In genomic region chr1:25803368-25803767, GRCh38 we compare ENCODE assay signal across 23 cellular contexts. TPM values are rescaled to one million over a fixed set of nuclear protein-coding genes. Genes with fewer than 3 reads are reported as not detected.
DNase-seq lines count a peak whose midpoint lies in the region; ATAC-seq, FAIRE-seq and TF ChIP-seq lines count a peak whose summit lies in the region.
"Had no signal": no experiment of that assay in that cellular context is flagged by ENCODE, and none has a peak within 500 bp of the region (broad histone marks: within the 10 kb centered on the region; RNA-seq: fewer than 3 reads in every experiment).

No MANE protein-coding gene starts in this region.

- H4K91ac ChIP-seq in mesenchymal stem cell (ENCODE audit: low read length): no peak overlapping the region

- peaks cover 10% of the 10 kb centered on the region for H3K36me3 Mint-ChIP-seq in Calu3 (ENCODE audit: insufficient read depth, unreplicated experiment)
- H3K36me3 Mint-ChIP-seq: IgD-negative memory B cell had no signal

- H3K27me3 Mint-ChIP-seq in Calu3 (ENCODE audit: unreplicated experiment): no peaks in the 10 kb centered on the region

- H2BK5ac ChIP-seq in mesenchymal stem cell (ENCODE audit: low read depth, low read length, poor library complexity, severe bottlenecking): no peak overlapping the region

- peaks cover 19% of the 10 kb centered on the region for H3K79me1 ChIP-seq in mesenchymal stem cell (replicated peaks; ENCODE audit: low read length, poor library complexity, severe bottlenecking)

- H3K4me1 ChIP-seq in HepG2 (ENCODE audit: insufficient read depth, low read length) (peaks cover 19% of the 10 kb centered on the region), right lobe of liver (peaks cover 0 to 4% (median 0%) of the 10 kb centered on the region in 4 donors), OCI-LY7 (ENCODE audit: insufficient read depth, low read length, poor library complexity, severe bottlenecking) (peaks cover 29% of the 10 kb centered on the region), mesenchymal stem cell (ENCODE audit: control insufficient read depth, insufficient read depth, low read depth, low read length) (peaks cover 22% of the 10 kb centered on the region), vagina (peaks cover 72% of the 10 kb centered on the region)

- H4K8ac ChIP-seq in mesenchymal stem cell (ENCODE audit: low read length): no peak overlapping the region

- WGBS in HepG2 (ENCODE audit: low lambda C conversion rate): 89% methylated on average over 1 of the region's 1 CpG
- WGBS in right lobe of liver (ENCODE audit: insufficient coverage, low coverage, low lambda C conversion rate, missing lambda C conversion rate): 60% methylated on average over 1 of the region's 1 CpG
- 93% methylated on average over 1 of the region's 1 CpG for WGBS in mesenchymal stem cell

- no peak overlapping the region for H3K4ac ChIP-seq in mesenchymal stem cell (ENCODE audit: low read depth in 1 of 2, low read length in 2 of 2)

- no peak overlapping the region for H3K4me3 Mint-ChIP-seq in Calu3 (ENCODE audit: low read depth, unreplicated experiment)

- H2AFZ ChIP-seq in HepG2 (ENCODE audit: low read length) (no peak overlapping the region), OCI-LY7 (ENCODE audit: low read length) (no peak overlapping the region), mesenchymal stem cell (ENCODE audit: low read depth, low read length) (no peak overlapping the region)

- H2BK12ac ChIP-seq in mesenchymal stem cell (ENCODE audit: low read length in 2 of 2): no peak overlapping the region

- H3K4me1 Mint-ChIP-seq in Calu3 (ENCODE audit: low read depth, unreplicated experiment): no peaks in the 10 kb centered on the region

- H3K27me3 ChIP-seq in HepG2 (ENCODE audit: control insufficient read depth in 1 of 2, insufficient read depth in 2 of 2, low read length in 2 of 2) (no peaks in the 10 kb centered on the region), right lobe of liver (no peaks in the 10 kb centered on the region), mesenchymal stem cell (ENCODE audit: control insufficient read depth in 1 of 2, insufficient read depth in 1 of 2, low read length in 2 of 2) (no peaks in the 10 kb centered on the region), vagina (no peaks in the 10 kb centered on the region)

- DNase-seq in HepG2 (ENCODE audit: low spot score) (no peak), right lobe of liver (no peak), OCI-LY7 (ENCODE audit: low spot score) (no peak), mesenchymal stem cell (no peak), vagina (ENCODE audit: extremely low spot score in 2 of 2) (no peak), Calu3 (no peak), GM13976 (ENCODE audit: low spot score) (no peak)
- DNase-seq: COR-L47, DMS 273 treated with DMSO at 0.1 percent for 48 hours, DND-41, GOT3, HCEC 1CT, NCI-H1092, NCI-H1436, NCI-H187 treated with DMSO at 0.1 percent for 48 hours, NCI-H2107, NCI-H446 treated with DMSO at 0.1 percent for 48 hours, PC-3, RPMI8226, SHP77 had no signal

- H3K36me3 ChIP-seq in HepG2 (replicated peaks in 1 of 2; ENCODE audit: control insufficient read depth in 1 of 2, insufficient read depth in 2 of 2, low read length in 2 of 2) (no peaks in the 10 kb centered on the region), right lobe of liver (no peaks in the 10 kb centered on the region), OCI-LY7 (ENCODE audit: insufficient read depth, low read length) (no peaks in the 10 kb centered on the region), mesenchymal stem cell (ENCODE audit: control insufficient read depth in 1 of 2, insufficient read depth in 2 of 2, low read depth in 1 of 2, low read length in 2 of 2) (peaks cover 30 to 35% of the 10 kb centered on the region in 2 experiments), vagina (no peaks in the 10 kb centered on the region)

- TF ChIP-seq CTCF in HepG2 (CRISPR knock-in tag; IDR thresholded peaks at IDR 0.05) (no peak), right lobe of liver (IDR thresholded peaks at IDR 0.05) (no peak), OCI-LY7 (conservative IDR thresholded peaks at IDR 0.05; ENCODE audit: low read length) (no peak), vagina (IDR thresholded peaks at IDR 0.05) (no peak), Calu3 (IDR thresholded peaks at IDR 0.05; ENCODE audit: unreplicated experiment) (no peak), GM13976 (IDR thresholded peaks at IDR 0.05; ENCODE audit: borderline replicate concordance, control extremely low read depth, extremely low read depth, insufficient read depth, missing control alignments) (no peak)

- H3K4me2 ChIP-seq in HepG2 (ENCODE audit: low read depth, low read length) (no peak overlapping the region), OCI-LY7 (ENCODE audit: low read length) (peak overlapping the region; percentile 56), mesenchymal stem cell (ENCODE audit: low read length, poor library complexity, severe bottlenecking) (no peak overlapping the region)

- no peak overlapping the region for H2AK5ac ChIP-seq in mesenchymal stem cell (ENCODE audit: low read length, severe bottlenecking)

- no peak overlapping the region for H2BK120ac ChIP-seq in mesenchymal stem cell (ENCODE audit: low read depth, low read length)

- no peaks in the 10 kb centered on the region for H4K20me1 ChIP-seq in HepG2 (ENCODE audit: insufficient read depth, low read length)
- H4K20me1 ChIP-seq in OCI-LY7 (ENCODE audit: insufficient read depth, low read length): no peaks in the 10 kb centered on the region

- BruUV-seq in HepG2 (replicated peaks; lab: Mats Ljungman, UMichigan): no TSS peak
- no TSS peak for BruUV-seq in OCI-LY7 (replicated peaks; lab: Mats Ljungman, UMichigan)
- no TSS peak for BruUV-seq in Calu3 (replicated peaks; lab: Mats Ljungman, UMichigan)

- no peak overlapping the region for H3K14ac ChIP-seq in mesenchymal stem cell (ENCODE audit: low read length in 2 of 2)

- no peak for TF ChIP-seq RAD21 in HepG2 (CRISPR knock-in tag; IDR thresholded peaks at IDR 0.05)

- H3K9ac ChIP-seq in HepG2 (ENCODE audit: insufficient read depth, low read depth, low read length) (no peak overlapping the region), mesenchymal stem cell (ENCODE audit: low read length) (peak overlapping the region; percentile 1)

- POLR2A ChIA-PET in HepG2 (lab: Yijun Ruan, JAX): no interaction called here
- POLR2A ChIA-PET in OCI-LY7 (lab: Charles Lee): interaction anchor here (0.6 to 1.3 kb wide), 5 partner anchors 11 to 77 kb away, joined by 3 to 4 read pairs (median 3); no protein-coding TSS in a partner anchor

- intact Hi-C loops in HepG2 (cut with micrococcal nuclease; ENCODE audit: unreplicated experiment) (no loop called here), right lobe of liver (cut with DNase I) (no loop called here), OCI-LY7 (cut with micrococcal nuclease; ENCODE audit: unreplicated experiment) (no loop called here), vagina (cut with DNase I) (no loop called here), Calu3 (cut with micrococcal nuclease; ENCODE audit: unreplicated experiment) (no loop called here)

- H3K4me3 ChIP-seq in HepG2 (replicated peaks in 1 of 3; ENCODE audit: insufficient read depth in 1 of 3, low read depth in 2 of 3, low read length in 3 of 3) (no peak overlapping the region), right lobe of liver (no peak overlapping the region), OCI-LY7 (ENCODE audit: low read depth, low read length, poor library complexity, severe bottlenecking) (no peak overlapping the region), mesenchymal stem cell (ENCODE audit: insufficient read depth in 1 of 2, low read depth in 1 of 2, low read length in 2 of 2) (no peak overlapping the region), vagina (no peak overlapping the region)

- no peak overlapping the region for H3K27ac Mint-ChIP-seq in Calu3 (ENCODE audit: unreplicated experiment)
- H3K27ac Mint-ChIP-seq: IgD-negative memory B cell had no signal

- no peaks in the 10 kb centered on the region for H3K9me2 ChIP-seq in OCI-LY7 (ENCODE audit: insufficient read depth, low read length)

- TF ChIP-seq POLR2A in HepG2 (IDR thresholded peaks at IDR 0.05; ENCODE audit: insufficient read depth in 1 of 2, low read depth in 2 of 2, low read length in 2 of 2) (no peak), right lobe of liver (IDR thresholded peaks at IDR 0.05) (no peak), vagina (IDR thresholded peaks at IDR 0.05) (no peak)

- H3K18ac ChIP-seq in mesenchymal stem cell (ENCODE audit: low read depth in 1 of 2, low read length in 2 of 2): no peak overlapping the region

- no peak for TF ChIP-seq EP300 in HepG2 (IDR thresholded peaks at IDR 0.05; ENCODE audit: low read depth in 2 of 2, low read length in 2 of 2)
- TF ChIP-seq EP300 in HepG2 (CRISPR knock-in tag; IDR thresholded peaks at IDR 0.05; ENCODE audit: borderline replicate concordance): no peak

- H3K79me2 ChIP-seq in HepG2 (ENCODE audit: insufficient read depth, low read length): no peaks in the 10 kb centered on the region
- no peaks in the 10 kb centered on the region for H3K79me2 ChIP-seq in OCI-LY7 (ENCODE audit: insufficient read depth, low read depth, low read length)

- no peak overlapping the region for H3K23ac ChIP-seq in mesenchymal stem cell (ENCODE audit: low read length in 2 of 2)

- in situ Hi-C loops in HepG2 (cut with HindIII; ENCODE audit: extremely low pct_ligation_motif_present, low pct_unique_long_range_greater_than_20kb): loop anchor here (25.0 kb wide), 1 partner anchor 191 kb away; the partner anchor contains the start of gene MAN1C1
- in situ Hi-C loops in GM13976 (cut with MboI; ENCODE audit: low sequenced_read_pairs, unreplicated experiment): loop anchor here (25.0 kb wide), 1 partner anchor 391 kb away; the partner anchor contains the start of gene RHCE

- no peak overlapping the region for H2BK15ac ChIP-seq in mesenchymal stem cell (ENCODE audit: low read depth, poor library complexity, severe bottlenecking)

- H3K9me3 ChIP-seq in HepG2 (ENCODE audit: low read length) (no peaks in the 10 kb centered on the region), right lobe of liver (no peaks in the 10 kb centered on the region), OCI-LY7 (ENCODE audit: low read length) (no peaks in the 10 kb centered on the region), mesenchymal stem cell (ENCODE audit: control insufficient read depth, low read length) (no peaks in the 10 kb centered on the region), vagina (no peaks in the 10 kb centered on the region)

- no peaks in the 10 kb centered on the region for H3K9me3 Mint-ChIP-seq in Calu3 (ENCODE audit: low read depth, unreplicated experiment)

- H3K27ac ChIP-seq in HepG2 (ENCODE audit: extremely low read length, insufficient read depth, low read length) (no peak overlapping the region), right lobe of liver (no peak overlapping the region), OCI-LY7 (ENCODE audit: low read depth, low read length, poor library complexity, severe bottlenecking) (no peak overlapping the region), mesenchymal stem cell (ENCODE audit: low read length, poor library complexity, severe bottlenecking) (no peak overlapping the region), vagina (peak overlapping the region; percentile 68)

- ATAC-seq in HepG2 (no peak), right lobe of liver (no peak), GM18868 (IDR thresholded peaks at IDR 0.05; ENCODE audit: unreplicated experiment) (no peak)
- ATAC-seq: PC-3 had no signal

- CTCF ChIA-PET in HepG2 (lab: Yijun Ruan, JAX; ENCODE audit: low intra/inter-chr PET ratio, low total read pairs): no interaction called here
- CTCF ChIA-PET in OCI-LY7 (lab: Charles Lee; ENCODE audit: unreplicated experiment): no interaction called here
- CTCF ChIA-PET in Calu3 (lab: Charles Lee): no interaction called here

- no peak for FAIRE-seq in HepG2 (lab: Jason Lieb, UNC)
- FAIRE-seq: HTR-8/SVneo had no signal

RNA-seq across cellular contexts. Expression of gene SELENON, which starts 3.4 kb away (rescaled TPM):
- 3.4 and 3.8 TPM in 2 replicates for total RNA-seq in HepG2 (2016; rRNA removed; fragmentation: Illumina TruSeq; extraction: Trizol)
- 1.4 and 1.6 TPM in 2 replicates for total RNA-seq in HepG2 (2016; cell fraction: cytosol; rRNA removed; fragmentation: Illumina TruSeq; extraction: Trizol; ENCODE audit: low read depth)
- total RNA-seq in HepG2 (2016; cell fraction: insoluble cytoplasmic fraction; rRNA removed; fragmentation: Illumina TruSeq; extraction: Trizol): 2.6 and 3.9 TPM in 2 replicates
- 5.9 and 6.0 TPM in 2 replicates for total RNA-seq in HepG2 (2016; cell fraction: membrane; rRNA removed; fragmentation: Illumina TruSeq; extraction: Trizol)
- total RNA-seq in HepG2 (2016; cell fraction: nucleus; rRNA removed; fragmentation: Illumina TruSeq; extraction: Trizol): 6.6 and 8.7 TPM in 2 replicates
- polyA plus RNA-seq in HepG2 (2011; rRNA removed): 8.0 and 8.9 TPM in 2 replicates
- polyA plus RNA-seq in HepG2 (2011; cell fraction: cytosol; rRNA removed): 9.0 and 9.2 TPM in 2 replicates
- 13.1 and 15.6 TPM in 2 replicates for polyA plus RNA-seq in HepG2 (2011; cell fraction: nucleus; rRNA removed)
- 10.5 and 11.5 TPM in 2 replicates for polyA plus RNA-seq in HepG2 (2012)
- polyA plus RNA-seq in HepG2 (2016; cell fraction: cytosol; fragmentation: Illumina TruSeq; extraction: Trizol; ENCODE audit: low read depth): 3.5 and 4.0 TPM in 2 replicates
- polyA plus RNA-seq in HepG2 (2016; cell fraction: insoluble cytoplasmic fraction; fragmentation: Illumina TruSeq; extraction: Trizol; ENCODE audit: low read depth): 8.8 and 12.5 TPM in 2 replicates
- 12.1 and 12.7 TPM in 2 replicates for polyA plus RNA-seq in HepG2 (2016; cell fraction: membrane; fragmentation: Illumina TruSeq; extraction: Trizol; ENCODE audit: low read depth)
- 27.6 and 29.1 TPM in 2 replicates for polyA plus RNA-seq in HepG2 (2016; cell fraction: nucleus; fragmentation: Illumina TruSeq; extraction: Trizol; ENCODE audit: insufficient read depth, low read depth)
- 10.4 TPM in 2 replicates for polyA minus RNA-seq in HepG2 (2011; rRNA and poly(A)+ RNA removed; ENCODE audit: low replicate concordance)
- polyA minus RNA-seq in HepG2 (2011; cell fraction: cytosol; rRNA and poly(A)+ RNA removed): 8.1 and 8.3 TPM in 2 replicates
- 3.1 and 5.0 TPM in 2 replicates for polyA minus RNA-seq in HepG2 (2011; cell fraction: nucleus; rRNA and poly(A)+ RNA removed)
- 10 to 100 TPM; 11.9 to 21.8 (median 17.8) TPM for total RNA-seq in right lobe of liver
- total RNA-seq in OCI-LY7 (2014; rRNA removed; shearing (Covaris generic)): 5.6 and 9.9 TPM in 2 replicates
- total RNA-seq in OCI-LY7 (2022): 28.1 and 28.3 TPM in 2 replicates
- polyA plus RNA-seq in mesenchymal stem cell (2013, experiment 1 of 2): 115 TPM
- polyA plus RNA-seq in mesenchymal stem cell (2013, experiment 2 of 2): 113 TPM
- 39.0 TPM for total RNA-seq in vagina
- 39.6 and 40.6 TPM in 2 replicates for total RNA-seq in Calu3 (2022)

RNA-seq across cellular contexts. Expression of gene MTFR1L, which starts 16.4 kb away (rescaled TPM):
- total RNA-seq in HepG2 (2016; rRNA removed; fragmentation: Illumina TruSeq; extraction: Trizol): 38.0 and 47.5 TPM in 2 replicates
- total RNA-seq in HepG2 (2016; cell fraction: cytosol; rRNA removed; fragmentation: Illumina TruSeq; extraction: Trizol; ENCODE audit: low read depth): 28.2 and 30.9 TPM in 2 replicates
- 40.1 and 47.2 TPM in 2 replicates for total RNA-seq in HepG2 (2016; cell fraction: insoluble cytoplasmic fraction; rRNA removed; fragmentation: Illumina TruSeq; extraction: Trizol)
- total RNA-seq in HepG2 (2016; cell fraction: membrane; rRNA removed; fragmentation: Illumina TruSeq; extraction: Trizol): 56.8 and 65.1 TPM in 2 replicates
- 25.8 and 26.4 TPM in 2 replicates for total RNA-seq in HepG2 (2016; cell fraction: nucleus; rRNA removed; fragmentation: Illumina TruSeq; extraction: Trizol)
- polyA plus RNA-seq in HepG2 (2011; rRNA removed): 55.7 and 68.1 TPM in 2 replicates
- polyA plus RNA-seq in HepG2 (2011; cell fraction: cytosol; rRNA removed): 36.1 and 44.8 TPM in 2 replicates
- 196 and 210 TPM in 2 replicates for polyA plus RNA-seq in HepG2 (2011; cell fraction: nucleus; rRNA removed)
- 39.2 and 42.0 TPM in 2 replicates for polyA plus RNA-seq in HepG2 (2012)
- 28.1 and 35.4 TPM in 2 replicates for polyA plus RNA-seq in HepG2 (2016; cell fraction: cytosol; fragmentation: Illumina TruSeq; extraction: Trizol; ENCODE audit: low read depth)
- 45.3 and 52.8 TPM in 2 replicates for polyA plus RNA-seq in HepG2 (2016; cell fraction: insoluble cytoplasmic fraction; fragmentation: Illumina TruSeq; extraction: Trizol; ENCODE audit: low read depth)
- polyA plus RNA-seq in HepG2 (2016; cell fraction: membrane; fragmentation: Illumina TruSeq; extraction: Trizol; ENCODE audit: low read depth): 52.1 and 54.5 TPM in 2 replicates
- 60.6 and 65.4 TPM in 2 replicates for polyA plus RNA-seq in HepG2 (2016; cell fraction: nucleus; fragmentation: Illumina TruSeq; extraction: Trizol; ENCODE audit: insufficient read depth, low read depth)
- 29.8 and 53.8 TPM in 2 replicates for polyA minus RNA-seq in HepG2 (2011; rRNA and poly(A)+ RNA removed; ENCODE audit: low replicate concordance)
- 18.0 and 18.1 TPM in 2 replicates for polyA minus RNA-seq in HepG2 (2011; cell fraction: cytosol; rRNA and poly(A)+ RNA removed)
- 23.8 and 32.3 TPM in 2 replicates for polyA minus RNA-seq in HepG2 (2011; cell fraction: nucleus; rRNA and poly(A)+ RNA removed)
- total RNA-seq in right lobe of liver: 10 to 100 TPM; 30.8 to 48.9 (median 43.3) TPM
- 33.6 and 35.3 TPM in 2 replicates for total RNA-seq in OCI-LY7 (2014; rRNA removed; shearing (Covaris generic))
- 43.4 and 51.2 TPM in 2 replicates for total RNA-seq in OCI-LY7 (2022)
- polyA plus RNA-seq in mesenchymal stem cell (2013, experiment 1 of 2): 49.9 TPM
- polyA plus RNA-seq in mesenchymal stem cell (2013, experiment 2 of 2): 50.5 TPM
- 55.7 TPM for total RNA-seq in vagina
- 21.3 and 23.2 TPM in 2 replicates for total RNA-seq in Calu3 (2022)

RNA-seq across cellular contexts. Expression of gene AUNIP, which starts 55.9 kb away (rescaled TPM):
- total RNA-seq in HepG2 (2016; rRNA removed; fragmentation: Illumina TruSeq; extraction: Trizol): 12.3 and 12.8 TPM in 2 replicates
- total RNA-seq in HepG2 (2016; cell fraction: cytosol; rRNA removed; fragmentation: Illumina TruSeq; extraction: Trizol; ENCODE audit: low read depth): 5.7 TPM in 2 replicates
- 12.6 and 14.1 TPM in 2 replicates for total RNA-seq in HepG2 (2016; cell fraction: insoluble cytoplasmic fraction; rRNA removed; fragmentation: Illumina TruSeq; extraction: Trizol)
- 10.9 and 11.6 TPM in 2 replicates for total RNA-seq in HepG2 (2016; cell fraction: membrane; rRNA removed; fragmentation: Illumina TruSeq; extraction: Trizol)
- 10.2 and 12.0 TPM in 2 replicates for total RNA-seq in HepG2 (2016; cell fraction: nucleus; rRNA removed; fragmentation: Illumina TruSeq; extraction: Trizol)
- 2.4 and 3.8 TPM in 2 replicates for polyA plus RNA-seq in HepG2 (2011; rRNA removed)
- polyA plus RNA-seq in HepG2 (2011; cell fraction: cytosol; rRNA removed): 2.0 and 2.5 TPM in 2 replicates
- 2.3 TPM in 2 replicates for polyA plus RNA-seq in HepG2 (2011; cell fraction: nucleus; rRNA removed)
- 1.4 and 2.3 TPM in 2 replicates for polyA plus RNA-seq in HepG2 (2012)
- polyA plus RNA-seq in HepG2 (2016; cell fraction: cytosol; fragmentation: Illumina TruSeq; extraction: Trizol; ENCODE audit: low read depth): 2.5 and 3.0 TPM in 2 replicates
- 12.7 and 13.5 TPM in 2 replicates for polyA plus RNA-seq in HepG2 (2016; cell fraction: insoluble cytoplasmic fraction; fragmentation: Illumina TruSeq; extraction: Trizol; ENCODE audit: low read depth)
- polyA plus RNA-seq in HepG2 (2016; cell fraction: membrane; fragmentation: Illumina TruSeq; extraction: Trizol; ENCODE audit: low read depth): 4.7 and 4.8 TPM in 2 replicates
- polyA plus RNA-seq in HepG2 (2016; cell fraction: nucleus; fragmentation: Illumina TruSeq; extraction: Trizol; ENCODE audit: insufficient read depth, low read depth): 7.1 and 8.3 TPM in 2 replicates
- 4.6 and 20.8 TPM in 2 replicates for polyA minus RNA-seq in HepG2 (2011; rRNA and poly(A)+ RNA removed; ENCODE audit: low replicate concordance)
- 2.7 and 3.9 TPM in 2 replicates for polyA minus RNA-seq in HepG2 (2011; cell fraction: cytosol; rRNA and poly(A)+ RNA removed)
- 5.7 and 7.3 TPM in 2 replicates for polyA minus RNA-seq in HepG2 (2011; cell fraction: nucleus; rRNA and poly(A)+ RNA removed)
- under 1 TPM in 2 of 6 experiments, not detected in 4; 0.43 to 0.56 TPM for total RNA-seq in right lobe of liver
- total RNA-seq in OCI-LY7 (2014; rRNA removed; shearing (Covaris generic)): 14.2 and 21.5 TPM in 2 replicates
- 15.1 and 16.8 TPM in 2 replicates for total RNA-seq in OCI-LY7 (2022)
- 0.73 TPM for polyA plus RNA-seq in mesenchymal stem cell (2013, experiment 1 of 2)
- polyA plus RNA-seq in mesenchymal stem cell (2013, experiment 2 of 2): 0.89 TPM
- 1.5 TPM for total RNA-seq in vagina
- 7.7 and 10.6 TPM in 2 replicates for total RNA-seq in Calu3 (2022)
- polyA plus RNA-seq: IgD-negative memory B cell had no signal
